Comparison of ENCODE assay signal across 22 cellular contexts in the genomic region with DNA sequence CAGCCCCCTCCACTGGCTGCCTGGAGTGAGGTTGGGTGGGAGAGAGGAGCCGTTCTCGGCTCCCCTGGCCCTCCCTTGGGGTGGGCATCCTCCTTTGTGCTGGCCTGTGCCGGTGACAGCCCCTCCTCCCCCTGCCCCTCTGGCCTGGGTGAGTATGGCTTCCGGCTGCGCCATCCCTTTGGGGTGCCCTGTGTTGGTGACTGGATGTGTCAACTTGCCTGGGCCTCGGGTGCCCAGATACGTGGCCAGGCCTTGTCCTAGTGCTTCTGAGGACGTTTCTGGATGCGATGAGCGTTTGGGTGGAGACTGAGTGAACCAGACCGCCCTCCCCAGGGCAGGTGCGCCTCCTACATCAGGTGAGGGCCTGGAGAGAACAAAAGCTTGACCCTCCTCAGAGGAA. TPM values are rescaled to one million over a fixed set of nuclear protein-coding genes. Genes with fewer than 3 reads are reported as not detected.
A peak's percentile ranks its signal among the peaks of the same experiment; 100 is the strongest.
DNase-seq lines count a peak whose midpoint lies in the region; ATAC-seq, FAIRE-seq and TF ChIP-seq lines count a peak whose summit lies in the region.
"Had no signal": no experiment of that assay in that cellular context is flagged by ENCODE, and none has a peak within 500 bp of the region (broad histone marks: within the 10 kb centered on the region; RNA-seq: fewer than 3 reads in every experiment).

No MANE protein-coding gene starts in this region.

- H3K27me3 ChIP-seq in H7 (ENCODE audit: control insufficient read depth, insufficient read depth, low read length), result no peaks in the 10 kb centered on the region
- no peaks in the 10 kb centered on the region for H3K27me3 ChIP-seq in PC-9 (ENCODE audit: insufficient read depth, low read depth)
- no peaks in the 10 kb centered on the region for H3K27me3 ChIP-seq in foreskin keratinocyte
- H3K27me3 ChIP-seq: dorsolateral prefrontal cortex, pancreas had no signal

- H3K36me3 ChIP-seq in H7 (replicated peaks; ENCODE audit: control insufficient read depth, insufficient read depth, low read length) (no peaks in the 10 kb centered on the region), PC-9 (ENCODE audit: low read depth) (no peaks in the 10 kb centered on the region)
- H3K36me3 ChIP-seq: pancreas, stomach had no signal

- CTCF ChIA-PET in PC-9 (lab: Charles Lee), result interaction anchor here (0.6 kb wide), 1 partner anchor 23 kb away, joined by 3 read pairs; no protein-coding TSS in a partner anchor

- FAIRE-seq in GM12891 (lab: Jason Lieb, UNC), result no peak
- FAIRE-seq: D721Med, frontal cortex, pancreas had no signal

- no peak for TF ChIP-seq POLR2A in GM12891 (IDR thresholded peaks at IDR 0.05; ENCODE audit: low read depth, low read length)

- no peaks in the 10 kb centered on the region for H3K9me3 ChIP-seq in PC-9 (ENCODE audit: insufficient read depth, low read depth)
- H3K9me3 ChIP-seq: pancreas, stomach had no signal

- H3K4me3 ChIP-seq in H7 (ENCODE audit: insufficient read depth, low read depth, low read length), result no peak overlapping the region
- H3K4me3 ChIP-seq in PC-9, result no peak overlapping the region
- H3K4me3 ChIP-seq: dorsolateral prefrontal cortex, pancreas, stomach had no signal

- H3K4me2 ChIP-seq in PC-9, result peak overlapping the region; percentile 66

- no TSS peak for BruUV-seq in PC-9 (replicated peaks; lab: Mats Ljungman, UMichigan)

- TF ChIP-seq CTCF in PC-9 (conservative IDR thresholded peaks at IDR 0.05), result no peak
- no peak for TF ChIP-seq CTCF in foreskin keratinocyte (conservative IDR thresholded peaks at IDR 0.05)

- no peak overlapping the region for H2AFZ ChIP-seq in PC-9

- no peak for ATAC-seq in foreskin keratinocyte
- no peak for ATAC-seq in HG03378 (IDR thresholded peaks at IDR 0.05; ENCODE audit: unreplicated experiment)
- ATAC-seq: activated CD8-positive, alpha-beta T cell treated with anti-CD3 and anti-CD28 coated beads, Interleukin-2, amount 10 ng/mL, durations not matched to agents 7 days and 5 days; naive thymus-derived CD4-positive, alpha-beta T cell had no signal

- intact Hi-C loops in PC-9 (cut with micrococcal nuclease; ENCODE audit: unreplicated experiment), result loop anchor here (1.0 to 5.0 kb wide), 3 partner anchors 32 to 413 kb away; no protein-coding TSS in a partner anchor
- intact Hi-C loops in posterior vena cava (cut with DNase I), result no loop called here

- H3K4me1 ChIP-seq in PC-9 (replicated peaks; ENCODE audit: insufficient read depth), result peaks cover 26% of the 10 kb centered on the region
- H3K4me1 ChIP-seq in foreskin keratinocyte, result peaks cover 13% of the 10 kb centered on the region
- H3K4me1 ChIP-seq: pancreas had no signal

- H3K9me2 ChIP-seq in PC-9 (ENCODE audit: insufficient read depth), result no peaks in the 10 kb centered on the region

- H3F3A ChIP-seq in PC-9 (ENCODE audit: insufficient read depth, low read depth), result peaks cover 10% of the 10 kb centered on the region; the same call in 1 of the 2 replicates

- H3K79me2 ChIP-seq in PC-9 (ENCODE audit: low read depth), result no peaks in the 10 kb centered on the region

- peak overlapping the region; percentile 35; the same call in 1 of the 2 replicates for H3K27ac ChIP-seq in PC-9
- H3K27ac ChIP-seq in foreskin keratinocyte, result peak overlapping the region; percentile 5
- H3K27ac ChIP-seq: dorsolateral prefrontal cortex had no signal

- peak; percentile 73 for DNase-seq in H7
- no peak for DNase-seq in PC-9
- DNase-seq in foreskin keratinocyte, result no peak
- peak; percentile 77 for DNase-seq in posterior vena cava (ENCODE audit: low spot score)
- no peak for DNase-seq in GM12891 (ENCODE audit: insufficient read length, low spot score)
- no peak for DNase-seq in NOMO-1 treated with DMSO at 0.1 percent for 48 hours (lab: John Stamatoyannopoulos, UW; ENCODE audit: unreplicated experiment)
- DNase-seq: activated CD8-positive, alpha-beta T cell treated with anti-CD3 and anti-CD28 coated beads, Interleukin-2, amount 10 ng/mL, durations not matched to agents 7 days and 5 days; activated naive CD4-positive, alpha-beta T cell treated with anti-CD3 and anti-CD28 coated beads for 36 hours; EL; hippocampal formation; naive thymus-derived CD4-positive, alpha-beta T cell; NCI-H1436 treated with DMSO at 0.1 percent for 48 hours; NCI-H524; RPMI8226; stimulated activated CD4-positive, alpha-beta T cell treated with anti-CD3 and anti-CD28 coated beads, Interleukin-15, amount 100 ng/mL, for 24 hours had no signal

- no peaks in the 10 kb centered on the region for H4K20me1 ChIP-seq in PC-9 (ENCODE audit: insufficient read depth)

- POLR2A ChIA-PET in PC-9 (lab: Charles Lee; ENCODE audit: unreplicated experiment), result interaction anchor here (0.7 kb wide), 1 partner anchor 32 kb away, joined by 3 read pairs; no protein-coding TSS in a partner anchor

TF ChIP-seq in GM12891, 5 proteins besides CTCF, POLR2A, EP300 and RAD21:
- TF ChIP-seq TAF1 (IDR thresholded peaks at IDR 0.05; ENCODE audit: low read depth, low read length), result no peak
- no peak for TF ChIP-seq POU2F2 (IDR thresholded peaks at IDR 0.05; ENCODE audit: low read depth, low read length)
- no peak for TF ChIP-seq SPI1 (IDR thresholded peaks at IDR 0.05; ENCODE audit: low read depth, low read length)

RNA-seq across cellular contexts. Expression of a gene that starts 59.7 kb away (rescaled TPM):
- 41.9 and 42.7 TPM in 2 replicates for total RNA-seq in H7 (2014; rRNA removed; shearing (Covaris generic))
- total RNA-seq in PC-9 (2021), result 83.1 and 88.2 TPM in 2 replicates
- total RNA-seq in foreskin keratinocyte, result 76.1 and 82.6 TPM in 2 replicates
- polyA plus RNA-seq in foreskin keratinocyte, result 23.7 and 24.2 TPM in 2 replicates
- total RNA-seq in posterior vena cava, result 10 to 100 TPM; 31.7 to 38.5 TPM
- polyA plus RNA-seq in GM12891 (2012; ENCODE audit: low read depth, missing spikeins), result 3.7 TPM
- polyA plus RNA-seq: CD14-positive monocyte had no signal

Comparison
In these comparisons a context has a peak if more than half of its experiments do, and no peak if none do; other contexts are left out.
1. DNase-seq: peak in H7 (single experiment) and posterior vena cava (single experiment); none in PC-9 (0 of 2), foreskin keratinocyte (0 of 2), GM12891 (single experiment) and NOMO-1 treated with DMSO at 0.1 percent for 48 hours (single experiment).